Comparison of ENCODE assay signal across 2 cellular contexts in genomic region chr4:4989083-4989622, GRCh38.
TF ChIP-seq lines count a peak whose summit lies in the region.

No MANE protein-coding gene starts in this region.

TF ChIP-seq in HCT116, 20 proteins besides CTCF, POLR2A, EP300 and RAD21 (continued from another document):
- TF ChIP-seq ELF1 (IDR thresholded peaks at IDR 0.05; ENCODE audit: borderline replicate concordance, low read depth): no peak
- TF ChIP-seq SIN3A (IDR thresholded peaks at IDR 0.05; ENCODE audit: low read depth): no peak
- TF ChIP-seq ZNF274 (IDR thresholded peaks at IDR 0.05; ENCODE audit: low read depth, low read length): no peak
TF ChIP-seq in HCT116: peak in this region for 1.

TF ChIP-seq in K562, 482 proteins besides CTCF, POLR2A, EP300 and RAD21:
- TF ChIP-seq RCOR1 (IDR thresholded peaks at IDR 0.05; ENCODE audit: borderline replicate concordance in 1 of 2, low read depth in 2 of 2, low read length in 2 of 2) (0 out of 4 replicates have a peak, but pooled peaks of 1 of the 2 experiments have one; percentile 23), POLR2AphosphoS5 (IDR thresholded peaks at IDR 0.05; ENCODE audit: control insufficient read depth, insufficient read depth, low read depth, low read length) (no peak), RREB1 (CRISPR knock-in tag; IDR thresholded peaks at IDR 0.05) (no peak), NFE2 (IDR thresholded peaks at IDR 0.05; ENCODE audit: low read depth) (no peak), KDM1A (IDR thresholded peaks at IDR 0.05) (0 out of 4 replicates have a peak, but pooled peaks have one; percentile 12 to 19), ZNF316 (IDR thresholded peaks at IDR 0.05) (peak; percentile 93), MAFK (IDR thresholded peaks at IDR 0.05; ENCODE audit: low read length) (peak; percentile 64), HMGN3 (IDR thresholded peaks at IDR 0.05; ENCODE audit: borderline replicate concordance, extremely low read depth, insufficient read length, low read depth, low read length) (no peak), THRA (IDR thresholded peaks at IDR 0.05) (no peak), MAFG (tag; conservative IDR thresholded peaks at IDR 0.05) (peak; percentile 77), ZNF354B (CRISPR knock-in tag; IDR thresholded peaks at IDR 0.05) (no peak), CREM (IDR thresholded peaks at IDR 0.05; ENCODE audit: low read depth) (no peak), ARID3A (IDR thresholded peaks at IDR 0.05; ENCODE audit: borderline replicate concordance, low read depth, low read length) (no peak), EHMT2 (IDR thresholded peaks at IDR 0.05) (peak; percentile 17; the same call in 1 of the 2 replicates), RBM25 (IDR thresholded peaks at IDR 0.05; ENCODE audit: low read depth, low read length, severe bottlenecking) (peak; percentile 90), BCOR (IDR thresholded peaks at IDR 0.05) (peak; percentile 57), NEUROD1 (IDR thresholded peaks at IDR 0.05; ENCODE audit: borderline replicate concordance, low read depth, low read length, partially characterized antibody) (no peak), MAFF (IDR thresholded peaks at IDR 0.05; ENCODE audit: low read length) (peak; percentile 64), C11orf30 (IDR thresholded peaks at IDR 0.05; ENCODE audit: low read depth) (peak; percentile 84)
TF ChIP-seq in K562: peak in this region for 10.
